Comparison of ENCODE assay signal across 27 cellular contexts in the genomic region with DNA sequence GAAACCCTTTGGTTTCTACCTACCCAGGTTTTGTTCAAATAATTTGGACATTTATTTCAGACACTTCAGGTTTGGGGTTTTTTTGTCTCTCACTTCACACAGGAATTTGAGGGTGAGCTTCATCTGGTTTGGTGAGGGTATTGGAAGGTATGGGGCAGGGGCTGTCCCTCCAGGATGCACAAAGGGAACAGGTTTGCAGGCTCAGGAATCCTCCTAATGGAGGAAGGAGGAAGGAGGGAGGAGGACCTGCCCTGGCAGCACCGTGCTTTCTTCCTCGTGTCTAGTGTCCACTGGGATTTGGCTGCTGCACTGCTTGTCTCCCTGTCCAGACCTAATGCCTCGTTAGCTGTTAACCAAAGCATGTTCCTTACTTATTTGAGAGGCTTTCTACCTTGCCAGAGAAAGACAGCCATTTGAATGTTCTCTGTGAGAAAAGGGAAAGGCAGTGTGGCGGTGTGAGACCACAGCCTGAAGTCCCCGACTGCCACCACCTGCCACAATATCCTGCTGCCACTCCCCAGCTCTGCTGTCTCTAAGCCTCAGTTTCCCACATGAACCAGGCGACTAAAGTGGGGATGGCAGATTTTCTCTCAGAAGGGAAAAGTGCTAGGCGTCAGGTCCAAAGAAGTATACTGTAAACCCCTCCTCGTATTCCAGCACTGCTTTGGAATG. TPM values are rescaled to one million over a fixed set of nuclear protein-coding genes. Genes with fewer than 3 reads are reported as not detected.
DNase-seq lines count a peak whose midpoint lies in the region; ATAC-seq, FAIRE-seq and TF ChIP-seq lines count a peak whose summit lies in the region.
"Had no signal": no experiment of that assay in that cellular context is flagged by ENCODE, and none has a peak within 500 bp of the region (broad histone marks: within the 10 kb centered on the region; RNA-seq: fewer than 3 reads in every experiment).

No MANE protein-coding gene starts in this region.

- H3K4me1 ChIP-seq in HepG2 (ENCODE audit: insufficient read depth, low read length) (no peaks in the 10 kb centered on the region), right lobe of liver (no peaks in the 10 kb centered on the region), GM12878 (ENCODE audit: control insufficient read depth, insufficient read depth, low read length) (peaks cover 8% of the 10 kb centered on the region; the same call in 1 of the 2 replicates)
- H3K4me1 ChIP-seq: SJCRH30 had no signal

- FAIRE-seq in HepG2 (lab: Jason Lieb, UNC), result no peak
- FAIRE-seq in GM12878 (lab: Jason Lieb, UNC), result no peak

- H4K20me1 ChIP-seq in HepG2 (ENCODE audit: insufficient read depth, low read length), result no peaks in the 10 kb centered on the region
- H4K20me1 ChIP-seq in GM12878 (ENCODE audit: control insufficient read depth, insufficient read depth), result no peaks in the 10 kb centered on the region

- no peaks in the 10 kb centered on the region for H3K79me2 ChIP-seq in HepG2 (ENCODE audit: insufficient read depth, low read length)
- H3K79me2 ChIP-seq in GM12878 (ENCODE audit: control insufficient read depth, insufficient read depth, low read length), result no peaks in the 10 kb centered on the region

- H3K9ac ChIP-seq in HepG2 (ENCODE audit: insufficient read depth, low read depth, low read length), result no peak overlapping the region
- H3K9ac ChIP-seq in GM12878 (ENCODE audit: control insufficient read depth, insufficient read depth, low read length), result no peak overlapping the region
- H3K9ac ChIP-seq: KMS-11 had no signal

- H2AFZ ChIP-seq in HepG2 (ENCODE audit: low read length) (no peak overlapping the region), GM12878 (ENCODE audit: control insufficient read depth, low read depth, low read length) (peak overlapping the region; percentile 21)

- in situ Hi-C loops in HepG2 (cut with HindIII; ENCODE audit: extremely low pct_ligation_motif_present, low pct_unique_long_range_greater_than_20kb) (no loop called here), GM12878 (cut with MboI) (no loop called here)

- H3K27ac ChIP-seq in HepG2 (ENCODE audit: extremely low read length, insufficient read depth, low read length), result no peak overlapping the region
- no peak overlapping the region for H3K27ac ChIP-seq in right lobe of liver
- H3K27ac ChIP-seq in GM12878 (ENCODE audit: control insufficient read depth, insufficient read depth), result no peak overlapping the region
- H3K27ac ChIP-seq: C4-2B, KMS-11, SJCRH30 had no signal

- no peak overlapping the region for H3K4me2 ChIP-seq in HepG2 (ENCODE audit: low read depth, low read length)
- peak overlapping the region; percentile 22 for H3K4me2 ChIP-seq in GM12878 (ENCODE audit: control insufficient read depth, insufficient read depth)
- H3K4me2 ChIP-seq: KMS-11 had no signal

- H3K36me3 ChIP-seq in HepG2 (replicated peaks in 1 of 2; ENCODE audit: control insufficient read depth in 1 of 2, insufficient read depth in 2 of 2, low read length in 2 of 2) (no peaks in the 10 kb centered on the region), right lobe of liver (no peaks in the 10 kb centered on the region), GM12878 (ENCODE audit: control insufficient read depth in 2 of 2, insufficient read depth in 2 of 2, low read length in 1 of 2) (no peaks in the 10 kb centered on the region)
- H3K36me3 ChIP-seq: SJCRH30 had no signal

- BruUV-seq in HepG2 (replicated peaks; lab: Mats Ljungman, UMichigan), result no TSS peak
- BruUV-seq in GM12878 (replicated peaks; lab: Mats Ljungman, UMichigan), result no TSS peak

- SMC1A ChIA-PET in GM12878 (lab: Charles Lee; ENCODE audit: uncharacterized antibody, unreplicated experiment), result interaction anchor here (0.8 to 1.9 kb wide), 2 partner anchors 10 to 45 kb away, joined by 3 to 15 read pairs; no protein-coding TSS in a partner anchor

- TF ChIP-seq RAD21 in HepG2 (CRISPR knock-in tag; IDR thresholded peaks at IDR 0.05), result no peak
- no peak for TF ChIP-seq RAD21 in GM12878 (IDR thresholded peaks at IDR 0.05; ENCODE audit: insufficient read depth, low read depth, low read length)

- no peak for TF ChIP-seq EP300 in HepG2 (IDR thresholded peaks at IDR 0.05; ENCODE audit: low read depth in 2 of 2, low read length in 2 of 2)
- TF ChIP-seq EP300 in HepG2 (CRISPR knock-in tag; IDR thresholded peaks at IDR 0.05; ENCODE audit: borderline replicate concordance), result no peak
- TF ChIP-seq EP300 in GM12878 (IDR thresholded peaks at IDR 0.05; ENCODE audit: borderline replicate concordance in 1 of 2, control insufficient read depth in 1 of 2, low read depth in 2 of 2, low read length in 2 of 2), result no peak

- TF ChIP-seq POLR2A in HepG2 (IDR thresholded peaks at IDR 0.05; ENCODE audit: insufficient read depth in 1 of 2, low read depth in 2 of 2, low read length in 2 of 2) (no peak), right lobe of liver (IDR thresholded peaks at IDR 0.05) (no peak), GM12878 (IDR thresholded peaks at IDR 0.05; ENCODE audit: low read depth, low read length) (no peak)

- ATAC-seq in HepG2 (no peak), right lobe of liver (no peak), GM12878 (peak; percentile 65), GM21529 (IDR thresholded peaks at IDR 0.05; ENCODE audit: unreplicated experiment) (no peak), HG03097 (IDR thresholded peaks at IDR 0.05; ENCODE audit: low FRiP score, unreplicated experiment) (no peak)
- ATAC-seq: CD8-positive, alpha-beta T cell; PC-3; Right ventricle myocardium inferior; SK-N-SH treated with all-trans-retinoic acid at 6 μM for 48 hours had no signal

- H3K4me3 ChIP-seq in HepG2 (replicated peaks in 1 of 3; ENCODE audit: insufficient read depth in 1 of 3, low read depth in 2 of 3, low read length in 3 of 3) (no peak overlapping the region), right lobe of liver (no peak overlapping the region), GM12878 (no peak overlapping the region)
- no peak overlapping the region for H3K4me3 ChIP-seq in Jurkat, Clone E6-1 (ENCODE audit: low read length)
- H3K4me3 ChIP-seq: SJCRH30 had no signal

- H3K9me3 ChIP-seq in HepG2 (ENCODE audit: low read length) (no peaks in the 10 kb centered on the region), right lobe of liver (no peaks in the 10 kb centered on the region), GM12878 (replicated peaks; ENCODE audit: control insufficient read depth, insufficient read depth, low read length) (no peaks in the 10 kb centered on the region)
- H3K9me3 ChIP-seq: SJCRH30 had no signal

- DNase-seq in HepG2 (ENCODE audit: low spot score), result no peak
- no peak for DNase-seq in right lobe of liver
- peak; percentile 10 for DNase-seq in Jurkat, Clone E6-1 (ENCODE audit: low read depth, low spot score)
- no peak for DNase-seq in GM12878 (ENCODE audit: low read depth, low spot score)
- no peak for DNase-seq in ureter (ENCODE audit: low spot score)
- DNase-seq: CD8-positive, alpha-beta T cell; DMS 273 treated with DMSO at 0.1 percent for 48 hours; DMS79; GF-D8; H9; MM.1S; NCI-H1417; NCI-H1694; NCI-H2029 treated with DMSO at 0.1 percent for 48 hours; NCI-H2171; NCI-H226; NCI-H510A; PC-3; SJCRH30 had no signal

- RAD21 ChIA-PET in GM12878 (lab: Charles Lee; ENCODE audit: unreplicated experiment), result interaction anchor here (1.3 kb wide), 1 partner anchor 10 kb away, joined by 5 read pairs; no protein-coding TSS in a partner anchor

- 55% methylated on average over 8 of the region's 8 CpGs for WGBS in HepG2 (ENCODE audit: low lambda C conversion rate)
- 66% methylated on average over 5 of the region's 8 CpGs for WGBS in right lobe of liver (ENCODE audit: insufficient coverage, low coverage, low lambda C conversion rate, missing lambda C conversion rate)
- WGBS in GM12878 (ENCODE audit: insufficient coverage, insufficient replicate concordance, low lambda C conversion rate, missing lambda C conversion rate), result 62% methylated on average over 8 of the region's 8 CpGs

- CTCF ChIA-PET in HepG2 (lab: Yijun Ruan, JAX; ENCODE audit: low intra/inter-chr PET ratio, low total read pairs), result no interaction called here
- CTCF ChIA-PET in GM12878 (lab: Yijun Ruan, JAX), result interaction anchor here (0.9 to 6.2 kb wide), 4 partner anchors 8 to 95 kb away, joined by 3 to 49 read pairs (median 4); no protein-coding TSS in a partner anchor

- POLR2A ChIA-PET in HepG2 (lab: Yijun Ruan, JAX) (no interaction called here), GM12878 (lab: Charles Lee) (interaction anchor here (0.8 kb wide), 1 partner anchor 46 kb away, joined by 3 read pairs; no protein-coding TSS in a partner anchor)

- intact Hi-C loops in HepG2 (cut with micrococcal nuclease; ENCODE audit: unreplicated experiment) (no loop called here), right lobe of liver (cut with DNase I) (loop anchor here in 1 of 2 donors (10.0 kb wide), 1 partner anchor 91 kb away; no protein-coding TSS in a partner anchor), GM12878 (cut with micrococcal nuclease; ENCODE audit: unreplicated experiment) (no loop called here)

- no peaks in the 10 kb centered on the region; a peak in 1 of 5 replicates for H3K27me3 ChIP-seq in HepG2 (ENCODE audit: control insufficient read depth in 1 of 2, insufficient read depth in 2 of 2, low read length in 2 of 2)
- H3K27me3 ChIP-seq in right lobe of liver, result no peaks in the 10 kb centered on the region
- H3K27me3 ChIP-seq in GM12878 (replicated peaks in 1 of 2; ENCODE audit: control insufficient read depth in 2 of 2, insufficient read depth in 2 of 2, low read length in 1 of 2), result no peaks in the 10 kb centered on the region

- TF ChIP-seq CTCF in HepG2 (CRISPR knock-in tag; IDR thresholded peaks at IDR 0.05), result no peak
- no peak for TF ChIP-seq CTCF in right lobe of liver (IDR thresholded peaks at IDR 0.05)
- TF ChIP-seq CTCF in GM12878 (IDR thresholded peaks at IDR 0.05 in 2 of 3, conservative IDR thresholded peaks at IDR 0.05 in 1 of 3; ENCODE audit: control insufficient read depth in 2 of 3, extremely low read depth in 1 of 3, insufficient read depth in 1 of 3, low read depth in 3 of 3, low read length in 3 of 3), result no peak

RNA-seq across cellular contexts. Expression of a gene that starts 2.2 kb away (rescaled TPM):
- 0.25 TPM in 1 of 2 replicates, not detected in the other for total RNA-seq in HepG2 (2016; rRNA removed; fragmentation: Illumina TruSeq; extraction: Trizol)
- not detected in 2 replicates for total RNA-seq in HepG2 (2016; cell fraction: cytosol; rRNA removed; fragmentation: Illumina TruSeq; extraction: Trizol; ENCODE audit: low read depth)
- 0.09 TPM in 1 of 2 replicates, not detected in the other for total RNA-seq in HepG2 (2016; cell fraction: insoluble cytoplasmic fraction; rRNA removed; fragmentation: Illumina TruSeq; extraction: Trizol)
- not detected in 2 replicates for total RNA-seq in HepG2 (2016; cell fraction: membrane; rRNA removed; fragmentation: Illumina TruSeq; extraction: Trizol)
- 0.34 and 0.53 TPM in 2 replicates for total RNA-seq in HepG2 (2016; cell fraction: nucleus; rRNA removed; fragmentation: Illumina TruSeq; extraction: Trizol)
- polyA plus RNA-seq in HepG2 (2011; rRNA removed), result 0.50 and 0.51 TPM in 2 replicates
- 0.01 TPM in 1 of 2 replicates, not detected in the other for polyA plus RNA-seq in HepG2 (2011; cell fraction: cytosol; rRNA removed)
- 0.14 and 0.74 TPM in 2 replicates for polyA plus RNA-seq in HepG2 (2011; cell fraction: nucleus; rRNA removed)
- 0.74 and 0.93 TPM in 2 replicates for polyA plus RNA-seq in HepG2 (2012)
- polyA plus RNA-seq in HepG2 (2016; cell fraction: cytosol; fragmentation: Illumina TruSeq; extraction: Trizol; ENCODE audit: low read depth), result not detected in 2 replicates
- polyA plus RNA-seq in HepG2 (2016; cell fraction: insoluble cytoplasmic fraction; fragmentation: Illumina TruSeq; extraction: Trizol; ENCODE audit: low read depth), result 0.49 TPM in 1 of 2 replicates, not detected in the other
- not detected in 2 replicates for polyA plus RNA-seq in HepG2 (2016; cell fraction: membrane; fragmentation: Illumina TruSeq; extraction: Trizol; ENCODE audit: low read depth)
- polyA plus RNA-seq in HepG2 (2016; cell fraction: nucleus; fragmentation: Illumina TruSeq; extraction: Trizol; ENCODE audit: insufficient read depth, low read depth), result 0.30 and 1.1 TPM in 2 replicates
- 0.26 and 0.56 TPM in 2 replicates for polyA minus RNA-seq in HepG2 (2011; rRNA and poly(A)+ RNA removed; ENCODE audit: low replicate concordance)
- 0.09 TPM in 1 of 2 replicates, not detected in the other for polyA minus RNA-seq in HepG2 (2011; cell fraction: cytosol; rRNA and poly(A)+ RNA removed)
- polyA minus RNA-seq in HepG2 (2011; cell fraction: nucleus; rRNA and poly(A)+ RNA removed), result 1.0 and 1.1 TPM in 2 replicates
- 1 to 10 TPM in 2 of 6 experiments, under 1 TPM in 4; 0.12 to 1.2 (median 0.68) TPM for total RNA-seq in right lobe of liver
- polyA plus RNA-seq in Jurkat, Clone E6-1 (2012; ENCODE audit: insufficient read depth, insufficient read length), result 0.65 TPM
- total RNA-seq in GM12878 (2013; cell fraction: nucleolus; rRNA removed), result 8.5 TPM in 2 replicates
- 3.0 and 3.4 TPM in 2 replicates for total RNA-seq in GM12878 (2014; rRNA removed)
- 1.6 and 2.1 TPM in 2 replicates for total RNA-seq in GM12878 (2014; rRNA removed; fragmentation: Illumina TruSeq; extraction: Trizol)
- 2.3 and 4.4 TPM in 2 replicates for total RNA-seq in GM12878 (2021)
- 1.7 TPM for polyA plus RNA-seq in GM12878 (2011; ENCODE audit: low read depth)
- 0.15 and 0.30 TPM in 2 replicates for polyA plus RNA-seq in GM12878 (2011; rRNA removed)
- 0.15 and 0.51 TPM in 2 replicates for polyA plus RNA-seq in GM12878 (2011; cell fraction: cytosol; rRNA removed)
- polyA plus RNA-seq in GM12878 (2011; cell fraction: nucleus; rRNA removed), result 1.5 and 1.9 TPM in 2 replicates
- 2.8 and 3.9 TPM in 2 replicates for polyA plus RNA-seq in GM12878 (2012)
- 3.9 and 5.3 TPM in 2 replicates for polyA plus RNA-seq in GM12878 (2014; fragmentation: Illumina TruSeq; extraction: Trizol)
- 1 to 10 TPM in 1 of 2 experiments, under 1 TPM in 1; 0.47 to 1.2 TPM for polyA plus RNA-seq in GM12878 (2014; fragmentation: Nextera tagmentation; extraction: Ambion mirVana)
- 4.4 and 4.7 TPM in 2 replicates for polyA plus RNA-seq in GM12878 (2014; rRNA removed)
- polyA plus RNA-seq in GM12878 (2016; fragmentation: Nextera tagmentation; extraction: Ambion mirVana), result under 1 TPM; 0.83 to 0.97 TPM
- 0.66 and 0.67 TPM in 2 replicates for polyA minus RNA-seq in GM12878 (2011; rRNA and poly(A)+ RNA removed)
- polyA minus RNA-seq in GM12878 (2011; cell fraction: cytosol; rRNA and poly(A)+ RNA removed), result not detected in 2 replicates
- polyA minus RNA-seq in GM12878 (2011; cell fraction: nucleus; rRNA and poly(A)+ RNA removed), result 0.97 and 2.0 TPM in 2 replicates
- 7.2 TPM for total RNA-seq in ureter
- total RNA-seq: HT1080, RPMI7951 had no signal

RNA-seq across cellular contexts. Expression of a gene that starts 34.7 kb away (rescaled TPM):
- 109 and 122 TPM in 2 replicates for total RNA-seq in HepG2 (2016; rRNA removed; fragmentation: Illumina TruSeq; extraction: Trizol)
- 7.7 and 11.2 TPM in 2 replicates for total RNA-seq in HepG2 (2016; cell fraction: cytosol; rRNA removed; fragmentation: Illumina TruSeq; extraction: Trizol; ENCODE audit: low read depth)
- total RNA-seq in HepG2 (2016; cell fraction: insoluble cytoplasmic fraction; rRNA removed; fragmentation: Illumina TruSeq; extraction: Trizol), result 94.1 and 122 TPM in 2 replicates
- 18.0 and 20.5 TPM in 2 replicates for total RNA-seq in HepG2 (2016; cell fraction: membrane; rRNA removed; fragmentation: Illumina TruSeq; extraction: Trizol)
- 55.1 and 60.1 TPM in 2 replicates for total RNA-seq in HepG2 (2016; cell fraction: nucleus; rRNA removed; fragmentation: Illumina TruSeq; extraction: Trizol)
- polyA plus RNA-seq in HepG2 (2011; rRNA removed), result 73.2 and 82.4 TPM in 2 replicates
- 54.6 and 71.3 TPM in 2 replicates for polyA plus RNA-seq in HepG2 (2011; cell fraction: cytosol; rRNA removed)
- 141 and 144 TPM in 2 replicates for polyA plus RNA-seq in HepG2 (2011; cell fraction: nucleus; rRNA removed)
- polyA plus RNA-seq in HepG2 (2012), result 72.2 and 76.7 TPM in 2 replicates
- polyA plus RNA-seq in HepG2 (2016; cell fraction: cytosol; fragmentation: Illumina TruSeq; extraction: Trizol; ENCODE audit: low read depth), result 8.1 and 9.5 TPM in 2 replicates
- polyA plus RNA-seq in HepG2 (2016; cell fraction: insoluble cytoplasmic fraction; fragmentation: Illumina TruSeq; extraction: Trizol; ENCODE audit: low read depth), result 106 and 136 TPM in 2 replicates
- polyA plus RNA-seq in HepG2 (2016; cell fraction: membrane; fragmentation: Illumina TruSeq; extraction: Trizol; ENCODE audit: low read depth), result 20.1 and 26.0 TPM in 2 replicates
- polyA plus RNA-seq in HepG2 (2016; cell fraction: nucleus; fragmentation: Illumina TruSeq; extraction: Trizol; ENCODE audit: insufficient read depth, low read depth), result 119 and 130 TPM in 2 replicates
- polyA minus RNA-seq in HepG2 (2011; rRNA and poly(A)+ RNA removed; ENCODE audit: low replicate concordance), result 266 and 308 TPM in 2 replicates
- 81.1 and 87.7 TPM in 2 replicates for polyA minus RNA-seq in HepG2 (2011; cell fraction: cytosol; rRNA and poly(A)+ RNA removed)
- polyA minus RNA-seq in HepG2 (2011; cell fraction: nucleus; rRNA and poly(A)+ RNA removed), result 62.1 and 69.7 TPM in 2 replicates
- total RNA-seq in right lobe of liver, result 10 to 100 TPM; 33.7 to 47.9 (median 37.3) TPM
- 167 TPM for polyA plus RNA-seq in Jurkat, Clone E6-1 (2012; ENCODE audit: insufficient read depth, insufficient read length)
- total RNA-seq in GM12878 (2013; cell fraction: nucleolus; rRNA removed), result 70.8 and 76.5 TPM in 2 replicates
- total RNA-seq in GM12878 (2014; rRNA removed), result 69.5 and 87.1 TPM in 2 replicates
- total RNA-seq in GM12878 (2014; rRNA removed; fragmentation: Illumina TruSeq; extraction: Trizol), result 57.1 and 64.5 TPM in 2 replicates
- 108 and 109 TPM in 2 replicates for total RNA-seq in GM12878 (2021)
- 30.4 TPM for polyA plus RNA-seq in GM12878 (2011; ENCODE audit: low read depth)
- polyA plus RNA-seq in GM12878 (2011; rRNA removed), result 36.0 and 49.5 TPM in 2 replicates
- 64.3 and 72.8 TPM in 2 replicates for polyA plus RNA-seq in GM12878 (2011; cell fraction: cytosol; rRNA removed)
- 114 and 145 TPM in 2 replicates for polyA plus RNA-seq in GM12878 (2011; cell fraction: nucleus; rRNA removed)
- polyA plus RNA-seq in GM12878 (2012), result 56.2 and 64.6 TPM in 2 replicates
- 26.7 and 64.1 TPM in 2 replicates for polyA plus RNA-seq in GM12878 (2014; fragmentation: Illumina TruSeq; extraction: Trizol)
- polyA plus RNA-seq in GM12878 (2014; fragmentation: Nextera tagmentation; extraction: Ambion mirVana), result 10 to 100 TPM; 44.1 to 55.6 TPM
- 65.1 and 81.9 TPM in 2 replicates for polyA plus RNA-seq in GM12878 (2014; rRNA removed)
- 100 to 1,000 TPM; 113 to 116 TPM for polyA plus RNA-seq in GM12878 (2016; fragmentation: Nextera tagmentation; extraction: Ambion mirVana)
- polyA minus RNA-seq in GM12878 (2011; rRNA and poly(A)+ RNA removed), result 91.9 and 114 TPM in 2 replicates
- polyA minus RNA-seq in GM12878 (2011; cell fraction: cytosol; rRNA and poly(A)+ RNA removed), result 38.2 and 47.2 TPM in 2 replicates
- polyA minus RNA-seq in GM12878 (2011; cell fraction: nucleus; rRNA and poly(A)+ RNA removed), result 32.4 and 56.3 TPM in 2 replicates
- 143 TPM for total RNA-seq in ureter
